In genomic region chr4:1493540-1494287, GRCh38 we compare ENCODE assay signal across 16 cellular contexts.
"Had no signal": no experiment of that assay in that cellular context is flagged by ENCODE, and none has a peak within 500 bp of the region (broad histone marks: within the 10 kb centered on the region; RNA-seq: fewer than 3 reads in every experiment).

No MANE protein-coding gene starts in this region.

- H3K27ac Mint-ChIP-seq: nephron progenitor cell; stimulated activated naive CD8-positive, alpha-beta T cell treated with anti-CD3 and anti-CD28 coated beads, Interleukin-15, amount 100 ng/mL, for 72 hours had no signal

- H3K4me3 ChIP-seq: testis, upper lobe of left lung had no signal

- ATAC-seq: left lobe of liver; stimulated activated naive CD8-positive, alpha-beta T cell treated with anti-CD3 and anti-CD28 coated beads, Interleukin-15, amount 100 ng/mL, for 72 hours had no signal

- DNase-seq: activated CD4-positive, alpha-beta T cell treated with anti-CD3 and anti-CD28 coated beads, Interleukin-2, amount 50 U/mL, for 1 hour; activated CD4-positive, CD25-positive, alpha-beta regulatory T cell; activated CD8-positive, alpha-beta memory T cell treated with anti-CD3 and anti-CD28 coated beads for 24 hours; activated naive CD4-positive, alpha-beta T cell; mesendoderm; nephron progenitor cell; stimulated activated CD4-positive, alpha-beta T cell treated with anti-CD3 and anti-CD28 coated beads, Interleukin-1b, Interleukin-23, amount 100 ng/mL, for 48 hours; stimulated activated naive CD8-positive, alpha-beta T cell treated with anti-CD3 and anti-CD28 coated beads, Interleukin-15, amount 100 ng/mL, for 72 hours; T-helper 2 cell; testis had no signal

- H3K27me3 ChIP-seq: testis had no signal

- H3K4me1 ChIP-seq: testis, upper lobe of left lung had no signal

- H3K36me3 ChIP-seq: upper lobe of left lung had no signal

- H3K27ac ChIP-seq: testis, upper lobe of left lung had no signal

- H3K9me3 ChIP-seq: testis, upper lobe of left lung had no signal

- H3K4me3 Mint-ChIP-seq: nephron progenitor cell; stimulated activated naive CD8-positive, alpha-beta T cell treated with anti-CD3 and anti-CD28 coated beads, Interleukin-15, amount 100 ng/mL, for 72 hours had no signal

- H3K4me1 Mint-ChIP-seq: stimulated activated naive CD8-positive, alpha-beta T cell treated with anti-CD3 and anti-CD28 coated beads, Interleukin-15, amount 100 ng/mL, for 72 hours had no signal

- H3K9me3 Mint-ChIP-seq: nephron progenitor cell; stimulated activated naive CD8-positive, alpha-beta T cell treated with anti-CD3 and anti-CD28 coated beads, Interleukin-15, amount 100 ng/mL, for 72 hours had no signal

- FAIRE-seq: astrocyte, bronchial epithelial cell, frontal cortex, islet of Langerhans had no signal
